Comparison of ENCODE assay signal across 26 cellular contexts in genomic region chr16:89690392-89690901, GRCh38. TPM values are rescaled to one million over a fixed set of nuclear protein-coding genes. Genes with fewer than 3 reads are reported as not detected.
A peak's percentile ranks its signal among the peaks of the same experiment; 100 is the strongest.
DNase-seq lines count a peak whose midpoint lies in the region; ATAC-seq, FAIRE-seq and TF ChIP-seq lines count a peak whose summit lies in the region.
"Had no signal": no experiment of that assay in that cellular context is flagged by ENCODE, and none has a peak within 500 bp of the region (broad histone marks: within the 10 kb centered on the region; RNA-seq: fewer than 3 reads in every experiment).

No MANE protein-coding gene starts in this region.

- no peak for TF ChIP-seq POLR2A in heart left ventricle (IDR thresholded peaks at IDR 0.05)

- intact Hi-C loops in cardiac septum (cut with DNase I) = no loop called here
- intact Hi-C loops in heart left ventricle (cut with DNase I) = no loop called here
- intact Hi-C loops in kidney (cut with DNase I) = no loop called here

- no peak for FAIRE-seq in kidney (lab: Jason Lieb, UNC)
- FAIRE-seq: endometrium had no signal

- H3K9ac ChIP-seq in kidney (ENCODE audit: low read length in 2 of 2) = no peak overlapping the region
- H3K9ac ChIP-seq: parathyroid adenoma had no signal

- DNase-seq in cardiac septum (ENCODE audit: low spot score) = peak; percentile 41
- no peak for DNase-seq in heart left ventricle
- peak; percentile 56 for DNase-seq in kidney
- no peak for DNase-seq in T-helper 1 cell
- DNase-seq: activated B cell treated with CpG ODN at 0.5 μM for 24 hours; activated CD4-positive, alpha-beta T cell treated with anti-CD3 and anti-CD28 coated beads, Interleukin-2, amount 50 U/mL, for 48 hours; activated CD8-positive, alpha-beta memory T cell treated with anti-CD3 and anti-CD28 coated beads, Interleukin-2, amount 50 U/mL, for 4 hours; aorta; caudate nucleus; dermis blood vessel endothelial cell; DMS153; HCEC 1CT; Karpas-422; NCI-H2171; NCI-H524; nephron progenitor cell; NK-92 treated with Interleukin-12 subunit alpha and Interleukin-12 subunit beta, amount 100 ng/mL, for 24 hours; PC-9; SHP77 treated with DMSO at 0.1 percent for 48 hours; stimulated activated CD4-positive, alpha-beta T cell treated with anti-CD3 and anti-CD28 coated beads, Interleukin-4, amount 100 ng/mL, for 1 hour; stimulated activated naive CD4-positive, alpha-beta T cell; uterus had no signal

- peaks cover 0 to 55% (median 40%) of the 10 kb centered on the region in 9 donors for H3K36me3 ChIP-seq in heart left ventricle
- H3K36me3 ChIP-seq in kidney (ENCODE audit: control insufficient read depth in 1 of 2, insufficient read depth in 2 of 2, low read length in 2 of 2) = peaks cover 23 to 40% of the 10 kb centered on the region in 2 donors
- H3K36me3 ChIP-seq: uterus had no signal

- H3K9me3 ChIP-seq in heart left ventricle (no peaks in the 10 kb centered on the region), kidney (ENCODE audit: control insufficient read depth in 1 of 2, low read length in 2 of 2) (no peaks in the 10 kb centered on the region)
- H3K9me3 ChIP-seq: right atrium auricular region, thoracic aorta, uterus had no signal

- H3K4me3 ChIP-seq in heart left ventricle = no peak overlapping the region
- H3K4me3 ChIP-seq in kidney (ENCODE audit: low read length in 2 of 2) = no peak overlapping the region
- H3K4me3 ChIP-seq: PC-9, right atrium auricular region, thoracic aorta, uterus had no signal

- H3K4me1 ChIP-seq in heart left ventricle (peaks cover 0 to 16% (median 8%) of the 10 kb centered on the region in 12 donors), kidney (ENCODE audit: control insufficient read depth in 1 of 2, insufficient read depth in 1 of 2, low read depth in 1 of 2, low read length in 2 of 2) (peaks cover 5 to 12% of the 10 kb centered on the region in 2 donors)

- TF ChIP-seq CTCF in heart left ventricle (IDR thresholded peaks at IDR 0.05) = no peak
- no peak for TF ChIP-seq CTCF in kidney (IDR thresholded peaks at IDR 0.05; ENCODE audit: borderline replicate concordance, extremely low read depth, insufficient read depth)

- no peaks in the 10 kb centered on the region for H3K27me3 ChIP-seq in heart left ventricle
- H3K27me3 ChIP-seq: right atrium auricular region, uterus had no signal

- WGBS in heart left ventricle, 4 donors = 86 to 94% (median 90%) methylated on average over 16 of the region's 16 CpGs

- H3K27ac ChIP-seq in heart left ventricle (no peak overlapping the region), kidney (ENCODE audit: low read depth in 2 of 2, low read length in 2 of 2) (no peak overlapping the region)
- H3K27ac ChIP-seq: parathyroid adenoma, PC-9, right atrium auricular region, thoracic aorta, uterus had no signal

- no peak for ATAC-seq in heart left ventricle

RNA-seq across cellular contexts. Expression of gene CDK10, which starts 4.0 kb away (rescaled TPM):
- total RNA-seq in cardiac septum = 32.9 TPM
- 10 to 100 TPM; 16.1 to 31.4 (median 20.0) TPM for total RNA-seq in heart left ventricle
- 10 to 100 TPM; 22.9 to 30.7 TPM for polyA plus RNA-seq in heart left ventricle
- total RNA-seq in kidney = 118 TPM
- polyA plus RNA-seq in kidney (ENCODE audit: insufficient read depth, low read depth, low replicate concordance) = 82.6 TPM

RNA-seq across cellular contexts. Expression of gene SPATA2L, which starts 11.1 kb away (rescaled TPM):
- 4.4 TPM for total RNA-seq in cardiac septum
- total RNA-seq in heart left ventricle = 10 to 100 TPM in 1 of 9 donors, 1 to 10 TPM in 8; 2.0 to 14.1 (median 4.0) TPM
- 10 to 100 TPM in 1 of 2 donors, 1 to 10 TPM in 1; 1.9 to 15.0 TPM for polyA plus RNA-seq in heart left ventricle
- 15.1 TPM for total RNA-seq in kidney
- 12.6 TPM for polyA plus RNA-seq in kidney (ENCODE audit: insufficient read depth, low read depth, low replicate concordance)

RNA-seq across cellular contexts. Expression of gene VPS9D1, which starts 30.3 kb away (rescaled TPM):
- total RNA-seq in cardiac septum = 19.7 TPM
- total RNA-seq in heart left ventricle = 10 to 100 TPM in 6 of 9 donors, 1 to 10 TPM in 3; 7.6 to 17.0 (median 11.0) TPM
- 10 to 100 TPM in 1 of 2 donors, 1 to 10 TPM in 1; 7.3 to 20.2 TPM for polyA plus RNA-seq in heart left ventricle
- 24.4 TPM for total RNA-seq in kidney
- polyA plus RNA-seq in kidney (ENCODE audit: insufficient read depth, low read depth, low replicate concordance) = 18.3 TPM

RNA-seq across cellular contexts. Expression of gene ZNF276, which starts 30.9 kb away (rescaled TPM):
- total RNA-seq in cardiac septum = 17.5 TPM
- total RNA-seq in heart left ventricle = 10 to 100 TPM in 8 of 9 donors, 1 to 10 TPM in 1; 9.4 to 19.9 (median 12.7) TPM
- polyA plus RNA-seq in heart left ventricle = 10 to 100 TPM; 12.2 to 14.0 TPM
- 35.4 TPM for total RNA-seq in kidney
- polyA plus RNA-seq in kidney (ENCODE audit: insufficient read depth, low read depth, low replicate concordance) = 16.4 TPM

RNA-seq across cellular contexts. Expression of gene SPATA33, which starts 32.8 kb away (rescaled TPM):
- total RNA-seq in cardiac septum (4.3 TPM), heart left ventricle (1 to 10 TPM in 8 of 9 donors, under 1 TPM in 1; 0.94 to 5.1 (median 3.0) TPM), kidney (16.3 TPM)
- polyA plus RNA-seq in heart left ventricle (1 to 10 TPM; 1.8 to 3.9 TPM), kidney (ENCODE audit: insufficient read depth, low read depth, low replicate concordance) (13.4 TPM)

Comparison
In these comparisons a context has a peak if more than half of its experiments do, and no peak if none do; other contexts are left out.
1. DNase-seq: peak in cardiac septum (single experiment) and kidney (single experiment); none in heart left ventricle (0 of 5) and T-helper 1 cell (0 of 5).